9 cellular contexts compared by ENCODE assay signal in the genomic region with DNA sequence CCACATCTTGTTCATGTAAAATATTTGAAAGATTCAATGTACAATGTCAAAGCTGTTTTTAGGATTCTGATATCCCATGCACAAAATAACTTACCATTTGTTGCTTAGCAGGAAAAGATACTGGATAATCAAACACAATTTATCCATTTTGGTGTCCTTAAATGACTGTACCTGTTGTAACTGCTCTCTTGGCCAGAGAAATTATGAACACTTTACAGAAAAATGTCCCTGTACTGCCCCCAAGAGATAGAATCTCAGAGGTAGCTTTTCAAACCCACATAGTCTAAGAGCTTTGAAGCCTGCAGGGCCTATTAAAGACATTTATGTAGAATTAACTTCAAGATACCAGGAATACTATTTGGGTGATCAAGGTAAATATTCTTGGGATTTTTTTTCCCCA. TPM values are rescaled to one million over a fixed set of nuclear protein-coding genes. Genes with fewer than 3 reads are reported as not detected.
DNase-seq lines count a peak whose midpoint lies in the region; ATAC-seq, FAIRE-seq and TF ChIP-seq lines count a peak whose summit lies in the region.
"Had no signal": no experiment of that assay in that cellular context is flagged by ENCODE, and none has a peak within 500 bp of the region (broad histone marks: within the 10 kb centered on the region; RNA-seq: fewer than 3 reads in every experiment).

No MANE protein-coding gene starts in this region.

- TF ChIP-seq CTCF in GM12865 (IDR thresholded peaks at IDR 0.05; ENCODE audit: insufficient read depth, low read depth, low read length, missing control alignments) (no peak), choroid plexus epithelial cell (conservative IDR thresholded peaks at IDR 0.05; ENCODE audit: low read depth, low read length) (peak; percentile 40), osteoblast (IDR thresholded peaks at IDR 0.05; ENCODE audit: extremely low read depth, low read depth, low read length) (peak; percentile 24)

- CTCF ChIA-PET in activated CD4-positive, alpha-beta memory T cell treated with anti-CD3 and anti-CD28 coated beads for 36 hours (lab: Charles Lee) = no interaction called here

- H2AFZ ChIP-seq in osteoblast (ENCODE audit: low read length) = no peak overlapping the region

- no peaks in the 10 kb centered on the region for H3K36me3 ChIP-seq in osteoblast (ENCODE audit: insufficient read depth, low read length)

- no peaks in the 10 kb centered on the region for H3K79me2 ChIP-seq in osteoblast (ENCODE audit: insufficient read depth, low read length)

- POLR2A ChIA-PET in activated CD4-positive, alpha-beta memory T cell treated with anti-CD3 and anti-CD28 coated beads for 36 hours (lab: Charles Lee) = no interaction called here

- peaks cover 17% of the 10 kb centered on the region for H3K4me1 ChIP-seq in osteoblast (ENCODE audit: insufficient read depth, low read length)

- H3K4me3 ChIP-seq in GM12865 (ENCODE audit: low read depth, low read length) (no peak overlapping the region), choroid plexus epithelial cell (ENCODE audit: low read depth, low read length) (no peak overlapping the region), osteoblast (ENCODE audit: insufficient read depth, low read length) (no peak overlapping the region)

- no peaks in the 10 kb centered on the region for H3K27me3 ChIP-seq in osteoblast (ENCODE audit: insufficient read depth, low read length)

- H3K4me1 Mint-ChIP-seq in activated CD4-positive, alpha-beta memory T cell treated with anti-CD3 and anti-CD28 coated beads for 36 hours (ENCODE audit: low read depth) = no peaks in the 10 kb centered on the region

- no peak overlapping the region for H3K4me3 Mint-ChIP-seq in activated CD4-positive, alpha-beta memory T cell treated with anti-CD3 and anti-CD28 coated beads for 36 hours

- H4K20me1 ChIP-seq in osteoblast (ENCODE audit: insufficient read depth, low read length) = no peaks in the 10 kb centered on the region

- FAIRE-seq in HTR-8/SVneo (lab: Jason Lieb, UNC) = no peak

- H3K9me3 ChIP-seq in osteoblast (ENCODE audit: low read depth, low read length) = no peaks in the 10 kb centered on the region

- no peaks in the 10 kb centered on the region for H3K9me3 Mint-ChIP-seq in activated CD4-positive, alpha-beta memory T cell treated with anti-CD3 and anti-CD28 coated beads for 36 hours

- no peaks in the 10 kb centered on the region for H3K36me3 Mint-ChIP-seq in activated CD4-positive, alpha-beta memory T cell treated with anti-CD3 and anti-CD28 coated beads for 36 hours

- H3K27ac Mint-ChIP-seq in activated CD4-positive, alpha-beta memory T cell treated with anti-CD3 and anti-CD28 coated beads for 36 hours = no peak overlapping the region

- H3K27ac ChIP-seq in osteoblast (ENCODE audit: low read depth, low read length) = no peak overlapping the region

- H3K4me2 ChIP-seq in osteoblast (ENCODE audit: insufficient read depth, low read length) = no peak overlapping the region

- intact Hi-C loops in activated CD4-positive, alpha-beta memory T cell treated with anti-CD3 and anti-CD28 coated beads for 36 hours (cut with micrococcal nuclease) = no loop called here

- no peak for ATAC-seq in GM18907 (IDR thresholded peaks at IDR 0.05; ENCODE audit: unreplicated experiment)

- peaks cover under 1% of the 10 kb centered on the region for H3K27me3 Mint-ChIP-seq in activated CD4-positive, alpha-beta memory T cell treated with anti-CD3 and anti-CD28 coated beads for 36 hours

- DNase-seq in GM12865 (ENCODE audit: low read depth) = peak; percentile 29
- peak; percentile 1 for DNase-seq in NCI-H1694 (lab: John Stamatoyannopoulos, UW)
- DNase-seq in choroid plexus epithelial cell (ENCODE audit: low read depth) = peak; percentile 63
- no peak for DNase-seq in osteoblast (ENCODE audit: insufficient read length, low spot score, missing footprints)
- no peak for DNase-seq in HTR-8/SVneo (ENCODE audit: insufficient read length, low spot score)
- DNase-seq in NCI-H510A (lab: John Stamatoyannopoulos, UW) = no peak
- no peak for DNase-seq in activated CD4-positive, alpha-beta memory T cell treated with anti-CD3 and anti-CD28 coated beads for 36 hours

RNA-seq across cellular contexts. Expression of a gene that starts 12.2 kb away (rescaled TPM):
- total RNA-seq in osteoblast = 36.2 and 38.0 TPM in 2 replicates
- 100 to 1,000 TPM; 111 to 115 TPM for total RNA-seq in activated CD4-positive, alpha-beta memory T cell treated with anti-CD3 and anti-CD28 coated beads for 36 hours

RNA-seq across cellular contexts. Expression of a gene that starts 46.9 kb away (rescaled TPM):
- total RNA-seq in osteoblast = 0.59 and 1.8 TPM in 2 replicates
- total RNA-seq in activated CD4-positive, alpha-beta memory T cell treated with anti-CD3 and anti-CD28 coated beads for 36 hours = not detected
- total RNA-seq: myocyte had no signal

Comparison
In these comparisons a context has a peak if more than half of its experiments do, and no peak if none do; other contexts are left out.
1. DNase-seq: peak in GM12865 (single experiment), NCI-H1694 (single experiment) and choroid plexus epithelial cell (single experiment); none in osteoblast (single experiment), HTR-8/SVneo (single experiment), NCI-H510A (single experiment) and activated CD4-positive, alpha-beta memory T cell treated with anti-CD3 and anti-CD28 coated beads for 36 hours (single experiment).